Comparison of ENCODE assay signal across 8 cellular contexts in genomic region chr3:16060358-16060852, GRCh38.
DNase-seq lines count a peak whose midpoint lies in the region; FAIRE-seq and TF ChIP-seq lines count a peak whose summit lies in the region.

No MANE protein-coding gene starts in this region.

- no peak overlapping the region for H3K9ac ChIP-seq in mammary epithelial cell (ENCODE audit: insufficient read depth, low read length)
- H3K9ac ChIP-seq in kidney (ENCODE audit: low read length in 2 of 2), result no peak overlapping the region

- H3K36me3 ChIP-seq in mammary epithelial cell (ENCODE audit: insufficient read depth, low read length) (no peaks in the 10 kb centered on the region), kidney (ENCODE audit: control insufficient read depth in 1 of 2, insufficient read depth in 2 of 2, low read length in 2 of 2) (no peaks in the 10 kb centered on the region)

- peaks cover 34% of the 10 kb centered on the region for H3K4me1 ChIP-seq in mammary epithelial cell (ENCODE audit: insufficient read depth, low read length)
- peaks cover 4 to 5% of the 10 kb centered on the region in 2 donors for H3K4me1 ChIP-seq in kidney (ENCODE audit: control insufficient read depth in 1 of 2, insufficient read depth in 1 of 2, low read depth in 1 of 2, low read length in 2 of 2)

- no peak for FAIRE-seq in kidney (lab: Jason Lieb, UNC)

- TF ChIP-seq CTCF in mammary epithelial cell (conservative IDR thresholded peaks at IDR 0.05 in 1 of 2, IDR thresholded peaks at IDR 0.05 in 1 of 2; ENCODE audit: extremely low read depth in 1 of 2, insufficient read depth in 1 of 2, low read depth in 1 of 2, low read length in 2 of 2), result peak; percentile 10 to 39
- peak; percentile 6 for TF ChIP-seq CTCF in kidney (IDR thresholded peaks at IDR 0.05; ENCODE audit: borderline replicate concordance, extremely low read depth, insufficient read depth)

- no peaks in the 10 kb centered on the region for H3K9me3 ChIP-seq in mammary epithelial cell (replicated peaks; ENCODE audit: insufficient read depth, low read length)
- H3K9me3 ChIP-seq in kidney (ENCODE audit: control insufficient read depth in 1 of 2, low read length in 2 of 2), result no peaks in the 10 kb centered on the region

- no peaks in the 10 kb centered on the region for H3K79me2 ChIP-seq in mammary epithelial cell (ENCODE audit: insufficient read depth, low read length)

- intact Hi-C loops in mammary epithelial cell (cut with micrococcal nuclease) (loop anchor here (1.0 to 5.0 kb wide), 6 partner anchors 41 to 187 kb away; partner anchors contain the start of gene GALNT15), kidney (cut with DNase I) (no loop called here)

- peak overlapping the region; percentile 52 for H3K4me2 ChIP-seq in mammary epithelial cell (ENCODE audit: insufficient read depth, low read depth, low read length)

- no peaks in the 10 kb centered on the region for H4K20me1 ChIP-seq in mammary epithelial cell (ENCODE audit: insufficient read depth, low read length)

- H2AFZ ChIP-seq in mammary epithelial cell (ENCODE audit: low read depth, low read length), result no peak overlapping the region

- CTCF ChIA-PET in mammary epithelial cell (lab: Charles Lee; ENCODE audit: low non-redundant PET), result interaction anchor here (0.6 kb wide), 4 partner anchors 14 to 81 kb away, joined by 3 to 5 read pairs (median 4); no protein-coding TSS in a partner anchor

- H3K27me3 ChIP-seq in mammary epithelial cell (ENCODE audit: insufficient read depth, low read length), result no peaks in the 10 kb centered on the region

- in situ Hi-C loops in mammary epithelial cell (cut with MboI; ENCODE audit: low sequenced_read_pairs in 2 of 2), result loop anchor here in 1 of 2 donors (25.0 kb wide), 1 partner anchor 423 kb away; no protein-coding TSS in a partner anchor

- dilution Hi-C loops in mammary epithelial cell (cut with HindIII; ENCODE audit: low sequenced_read_pairs), result no loop called here

- BruUV-seq in mammary epithelial cell (replicated peaks; lab: Mats Ljungman, UMichigan), result no TSS peak

- H3K27ac ChIP-seq in mammary epithelial cell (ENCODE audit: insufficient read depth, low read depth, low read length) (peak overlapping the region; percentile 77), kidney (ENCODE audit: low read depth in 2 of 2, low read length in 2 of 2) (peak overlapping the region; percentile 53 to 80)

- peak; percentile 99 for DNase-seq in HS-27A (ENCODE audit: low read depth)
- DNase-seq in mammary epithelial cell, result peak; percentile 97
- DNase-seq in kidney, result peak; percentile 80
- DNase-seq in superior temporal gyrus (ENCODE audit: extremely low spot score), result peak; percentile 64
- DNase-seq in UCSD-AML1 (lab: John Stamatoyannopoulos, UW; ENCODE audit: unreplicated experiment), result no peak
- DNase-seq in NCI-H69 (lab: John Stamatoyannopoulos, UW), result no peak
- DNase-seq in OCI-M1 (lab: John Stamatoyannopoulos, UW), result no peak
- DNase-seq in activated CD4-positive, alpha-beta T cell treated with anti-CD3 and anti-CD28 coated beads, Interleukin-2, amount 50 U/mL, for 48 hours, result no peak

- no peak overlapping the region for H3K4me3 ChIP-seq in mammary epithelial cell (replicated peaks in 1 of 3; ENCODE audit: insufficient read depth in 1 of 3, low read depth in 2 of 3, low read length in 3 of 3)
- no peak overlapping the region for H3K4me3 ChIP-seq in kidney (ENCODE audit: low read length in 2 of 2)

- 4% methylated on average over 4 of the region's 4 CpGs for WGBS in mammary epithelial cell (ENCODE audit: low coverage, missing lambda C conversion rate)

Comparison
In these comparisons a context has a peak if more than half of its experiments do, and no peak if none do; other contexts are left out.
1. DNase-seq: peak in HS-27A (single experiment), mammary epithelial cell (single experiment), kidney (single experiment) and superior temporal gyrus (single experiment); none in UCSD-AML1 (single experiment), NCI-H69 (single experiment), OCI-M1 (single experiment) and activated CD4-positive, alpha-beta T cell treated with anti-CD3 and anti-CD28 coated beads, Interleukin-2, amount 50 U/mL, for 48 hours (0 of 2).